In the genomic region with DNA sequence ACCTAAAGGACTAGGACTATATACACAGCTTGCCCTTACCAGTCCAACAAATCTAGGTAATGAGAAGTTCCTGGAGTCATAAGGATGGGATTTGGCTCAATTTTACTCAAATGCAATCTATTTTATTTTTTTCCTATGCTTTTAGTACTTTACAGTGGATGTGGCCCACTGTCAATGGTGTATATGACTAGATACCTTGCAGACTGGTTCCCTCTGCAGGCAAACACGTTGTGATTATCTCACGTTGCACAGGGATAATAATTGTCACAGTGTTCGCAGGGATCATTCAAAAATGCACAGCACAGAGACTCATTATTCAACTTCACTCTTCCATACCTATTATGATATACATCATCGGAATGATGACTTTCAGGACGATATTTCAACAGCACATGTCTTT, we compare ENCODE assay signal across 14 cellular contexts.
DNase-seq lines count a peak whose midpoint lies in the region; ATAC-seq, FAIRE-seq and TF ChIP-seq lines count a peak whose summit lies in the region.
"Had no signal": no experiment of that assay in that cellular context is flagged by ENCODE, and none has a peak within 500 bp of the region (broad histone marks: within the 10 kb centered on the region; RNA-seq: fewer than 3 reads in every experiment).

No MANE protein-coding gene starts in this region.

- H2AK5ac ChIP-seq in mesendoderm (ENCODE audit: low read length): no peak overlapping the region

- no peaks in the 10 kb centered on the region for H3K9me3 ChIP-seq in Loucy (ENCODE audit: insufficient read depth, low read depth, low read length)

- no peak overlapping the region for H3K27ac ChIP-seq in mesendoderm (ENCODE audit: low read depth, low read length)

- DNase-seq in NCI-H1694 treated with DMSO at 0.1 percent for 48 hours (lab: John Stamatoyannopoulos, UW): peak; percentile 9
- DNase-seq in NCI-H1694 (lab: John Stamatoyannopoulos, UW): no peak
- DNase-seq in bronchial epithelial cell (ENCODE audit: low read depth): peak; percentile 8
- DNase-seq in mesendoderm: peak; percentile 3
- no peak for DNase-seq in NOMO-1 treated with dmso at 0.1 percent for 144 hours (lab: John Stamatoyannopoulos, UW; ENCODE audit: unreplicated experiment)
- no peak for DNase-seq in stimulated activated naive CD8-positive, alpha-beta T cell treated with anti-CD3 and anti-CD28 coated beads, Interleukin-15, Interleukin-2, amounts not matched to agents 100 U/mL and 50 U/mL, for 24 hours
- DNase-seq: activated CD8-positive, alpha-beta T cell treated with anti-CD3 and anti-CD28 coated beads for 36 hours; activated T-cell treated with anti-CD3 and anti-CD28 coated beads, Interleukin-2, amount 50 U/mL, for 48 hours; NCI-H774; stimulated activated CD4-positive, alpha-beta T cell treated with anti-CD3 and anti-CD28 coated beads, Interleukin-12 subunit alpha, Interleukin-12 subunit beta, amount 100 ng/mL, for 4 hours; T-cell had no signal

- H4K5ac ChIP-seq in mesendoderm (ENCODE audit: low read length): no peak overlapping the region

- TF ChIP-seq CTCF in Loucy (conservative IDR thresholded peaks at IDR 0.05; ENCODE audit: low read length) (peak; percentile 41), bronchial epithelial cell (IDR thresholded peaks at IDR 0.05; ENCODE audit: insufficient read depth, low read length, severe bottlenecking) (peak; percentile 5)

- no peak overlapping the region for H3K4ac ChIP-seq in mesendoderm (ENCODE audit: low read depth, low read length)

- WGBS in mesendoderm (ENCODE audit: extremely low coverage, insufficient coverage, low lambda C conversion rate): no CpG with 5 or more reads among the region's 5 CpGs

- no peaks in the 10 kb centered on the region for H3K9me2 ChIP-seq in Loucy (replicated peaks; ENCODE audit: low read depth, low read length)

- H2BK5ac ChIP-seq in mesendoderm (ENCODE audit: low read length): no peak overlapping the region

- H2BK15ac ChIP-seq in mesendoderm (replicated peaks; ENCODE audit: low read depth): no peak overlapping the region

- H3K9ac ChIP-seq in Loucy (ENCODE audit: low read depth, low read length, poor library complexity, severe bottlenecking) (no peak overlapping the region), mesendoderm (ENCODE audit: low read length) (no peak overlapping the region)

- FAIRE-seq in bronchial epithelial cell (lab: Jason Lieb, UNC): no peak

- H3K36me3 ChIP-seq in Loucy (ENCODE audit: insufficient read depth, low read length) (no peaks in the 10 kb centered on the region), bronchial epithelial cell (ENCODE audit: control insufficient read depth, insufficient read depth, low read length) (no peaks in the 10 kb centered on the region), mesendoderm (ENCODE audit: control insufficient read depth, insufficient read depth, low read length) (no peaks in the 10 kb centered on the region)

- no peaks in the 10 kb centered on the region for H3K79me1 ChIP-seq in mesendoderm (ENCODE audit: low read length)

- H3K18ac ChIP-seq in mesendoderm (ENCODE audit: low read length): no peak overlapping the region

- H3K56ac ChIP-seq in mesendoderm (ENCODE audit: low read length): no peak overlapping the region

- no peak overlapping the region for H2BK120ac ChIP-seq in mesendoderm (ENCODE audit: low read depth, low read length)

- H3K4me3 ChIP-seq in Loucy (ENCODE audit: low read length, poor library complexity, severe bottlenecking) (no peak overlapping the region), bronchial epithelial cell (ENCODE audit: low read depth, low read length) (no peak overlapping the region), mesendoderm (ENCODE audit: low read length) (no peak overlapping the region)

- no peak overlapping the region for H3K23ac ChIP-seq in mesendoderm (ENCODE audit: low read length)

- no peak overlapping the region for H4K8ac ChIP-seq in mesendoderm (ENCODE audit: low read depth, low read length)

- H3F3A ChIP-seq in Loucy (ENCODE audit: low read depth): no peaks in the 10 kb centered on the region

- H3K79me2 ChIP-seq in Loucy (ENCODE audit: insufficient read depth, low read length) (no peaks in the 10 kb centered on the region), mesendoderm (ENCODE audit: control insufficient read depth, insufficient read depth, low read length) (no peaks in the 10 kb centered on the region)

- no peaks in the 10 kb centered on the region for H4K20me1 ChIP-seq in Loucy (ENCODE audit: insufficient read depth, low read length, poor library complexity, severe bottlenecking)

- H3K4me2 ChIP-seq in Loucy (ENCODE audit: low read depth, low read length, poor library complexity, severe bottlenecking): no peak overlapping the region
- H3K4me2 ChIP-seq in mesendoderm (ENCODE audit: low read length): no peak overlapping the region

- H2AFZ ChIP-seq in Loucy (ENCODE audit: low read length): no peak overlapping the region

- H3K4me1 ChIP-seq in Loucy (ENCODE audit: insufficient read depth, low read length, poor library complexity, severe bottlenecking) (no peaks in the 10 kb centered on the region), mesendoderm (ENCODE audit: control insufficient read depth, low read depth, low read length) (no peaks in the 10 kb centered on the region)

- ATAC-seq in stimulated activated naive CD8-positive, alpha-beta T cell treated with anti-CD3 and anti-CD28 coated beads, Interleukin-15, Interleukin-2, amounts not matched to agents 100 U/mL and 50 U/mL, for 24 hours: no peak
- no peak for ATAC-seq in GM21786 (IDR thresholded peaks at IDR 0.05; ENCODE audit: unreplicated experiment)
- ATAC-seq: activated CD8-positive, alpha-beta T cell treated with anti-CD3 and anti-CD28 coated beads for 36 hours; natural killer cell treated with Interleukin-12 subunit alpha and Interleukin-12 subunit beta and Interleukin-15 and Interleukin-18, amount 100 ng/mL, for 72 hours; T-cell had no signal

- no peaks in the 10 kb centered on the region for H3K27me3 ChIP-seq in Loucy (ENCODE audit: insufficient read depth, low read length, poor library complexity, severe bottlenecking)
- H3K27me3 ChIP-seq in bronchial epithelial cell (ENCODE audit: control insufficient read depth, insufficient read depth, low read length): no peaks in the 10 kb centered on the region
- H3K27me3 ChIP-seq in mesendoderm (ENCODE audit: insufficient read depth, low read length, poor library complexity): no peaks in the 10 kb centered on the region

Comparison
In these comparisons a context has a peak if more than half of its experiments do, and no peak if none do; other contexts are left out.
1. DNase-seq: peak in NCI-H1694 treated with DMSO at 0.1 percent for 48 hours (single experiment), bronchial epithelial cell (single experiment) and mesendoderm (single experiment); none in NCI-H1694 (single experiment), NOMO-1 treated with dmso at 0.1 percent for 144 hours (single experiment) and stimulated activated naive CD8-positive, alpha-beta T cell treated with anti-CD3 and anti-CD28 coated beads, Interleukin-15, Interleukin-2, amounts not matched to agents 100 U/mL and 50 U/mL, for 24 hours (single experiment).